Comparison of ENCODE assay signal across 14 cellular contexts in genomic region chr4:152081024-152081423, GRCh38.
A peak's percentile ranks its signal among the peaks of the same experiment; 100 is the strongest.
DNase-seq lines count a peak whose midpoint lies in the region; ATAC-seq and TF ChIP-seq lines count a peak whose summit lies in the region.
"Had no signal": no experiment of that assay in that cellular context is flagged by ENCODE, and none has a peak within 500 bp of the region (broad histone marks: within the 10 kb centered on the region; RNA-seq: fewer than 3 reads in every experiment).

No MANE protein-coding gene starts in this region.

- peaks cover 58% of the 10 kb centered on the region for H3K4me1 Mint-ChIP-seq in activated T-cell treated with anti-CD3 and anti-CD28 coated beads, Interleukin-2, amount 50 U/mL, for 24 hours (ENCODE audit: low read depth)
- H3K4me1 Mint-ChIP-seq in naive thymus-derived CD4-positive, alpha-beta T cell: peaks cover 42 to 98% (median 91%) of the 10 kb centered on the region in 7 donors
- H3K4me1 Mint-ChIP-seq in chondrocyte (ENCODE audit: low read depth): no peaks in the 10 kb centered on the region
- H3K4me1 Mint-ChIP-seq: brain had no signal

- H3K4me3 ChIP-seq in naive thymus-derived CD4-positive, alpha-beta T cell (ENCODE audit: low read length): no peak overlapping the region
- no peak overlapping the region for H3K4me3 ChIP-seq in esophagus muscularis mucosa
- H3K4me3 ChIP-seq: K562, tibial artery had no signal

- no peak overlapping the region for H3K4me3 Mint-ChIP-seq in activated T-cell treated with anti-CD3 and anti-CD28 coated beads, Interleukin-2, amount 50 U/mL, for 24 hours
- H3K4me3 Mint-ChIP-seq in naive thymus-derived CD4-positive, alpha-beta T cell: peak overlapping the region in 4 of 10 donors; percentile 3 to 78 (median 26)
- H3K4me3 Mint-ChIP-seq in chondrocyte (ENCODE audit: unreplicated experiment): no peak overlapping the region
- H3K4me3 Mint-ChIP-seq: brain had no signal

- no peak for TF ChIP-seq POLR2A in esophagus muscularis mucosa (IDR thresholded peaks at IDR 0.05; ENCODE audit: low read depth)

- no peaks in the 10 kb centered on the region for H3K36me3 ChIP-seq in naive thymus-derived CD4-positive, alpha-beta T cell (ENCODE audit: control insufficient read depth in 2 of 3, insufficient read depth in 3 of 3, low read length in 3 of 3)
- no peaks in the 10 kb centered on the region for H3K36me3 ChIP-seq in esophagus muscularis mucosa
- H3K36me3 ChIP-seq: tibial artery had no signal

- 81% methylated on average over 5 of the region's 5 CpGs for WGBS in esophagus muscularis mucosa

- H3K27me3 ChIP-seq in naive thymus-derived CD4-positive, alpha-beta T cell (ENCODE audit: control insufficient read depth in 2 of 2, insufficient read depth in 2 of 2, low read length in 2 of 2): no peaks in the 10 kb centered on the region
- H3K27me3 ChIP-seq in esophagus muscularis mucosa: no peaks in the 10 kb centered on the region
- H3K27me3 ChIP-seq: tibial artery had no signal

- no peak for DNase-seq in activated T-cell treated with anti-CD3 and anti-CD28 coated beads, Interleukin-2, amount 50 U/mL, for 24 hours
- DNase-seq in activated T-cell treated with anti-CD3 and anti-CD28 coated beads, Interleukin-2, amount 50 U/mL, for 48 hours: no peak
- DNase-seq in naive thymus-derived CD4-positive, alpha-beta T cell: no peak
- no peak for DNase-seq in esophagus muscularis mucosa (ENCODE audit: extremely low spot score)
- DNase-seq in chondrocyte (ENCODE audit: low spot score): no peak
- DNase-seq: activated CD4-positive, alpha-beta T cell treated with anti-CD3 and anti-CD28 coated beads, Interleukin-2, amount 10 ng/mL, durations not matched to agents 24 days and 14 days; left ventricle myocardium superior; NCI-H510A treated with DMSO at 0.1 percent for 48 hours; tibial artery had no signal

- H3K9me3 ChIP-seq in naive thymus-derived CD4-positive, alpha-beta T cell (ENCODE audit: control insufficient read depth in 2 of 3, low read length in 3 of 3): no peaks in the 10 kb centered on the region
- H3K9me3 ChIP-seq in esophagus muscularis mucosa: no peaks in the 10 kb centered on the region
- H3K9me3 ChIP-seq: tibial artery had no signal

- no peaks in the 10 kb centered on the region for H3K36me3 Mint-ChIP-seq in activated T-cell treated with anti-CD3 and anti-CD28 coated beads, Interleukin-2, amount 50 U/mL, for 24 hours (ENCODE audit: low read depth)
- peaks cover 0 to 33% (median 0%) of the 10 kb centered on the region in 5 donors for H3K36me3 Mint-ChIP-seq in naive thymus-derived CD4-positive, alpha-beta T cell
- H3K36me3 Mint-ChIP-seq in chondrocyte (ENCODE audit: low read depth): no peaks in the 10 kb centered on the region
- H3K36me3 Mint-ChIP-seq: brain had no signal

- CTCF ChIA-PET in naive thymus-derived CD4-positive, alpha-beta T cell (lab: Charles Lee): no interaction called here

- POLR2A ChIA-PET in naive thymus-derived CD4-positive, alpha-beta T cell (lab: Charles Lee): interaction anchor here (1.0 to 3.9 kb wide), 5 partner anchors 9 to 20 kb away, joined by 3 to 22 read pairs (median 15); no protein-coding TSS in a partner anchor

- ATAC-seq in GM19467 (IDR thresholded peaks at IDR 0.05; ENCODE audit: unreplicated experiment) (peak; percentile 77), HG03354 (IDR thresholded peaks at IDR 0.05; ENCODE audit: poor library complexity, severe bottlenecking, unreplicated experiment) (peak; percentile 83), HG03571 (IDR thresholded peaks at IDR 0.05; ENCODE audit: unreplicated experiment) (no peak)
- no peak for ATAC-seq in naive thymus-derived CD4-positive, alpha-beta T cell
- ATAC-seq: K562, left ventricle myocardium superior had no signal

- peak overlapping the region; percentile 58 for H3K27ac ChIP-seq in naive thymus-derived CD4-positive, alpha-beta T cell (ENCODE audit: low read depth, low read length)
- no peak overlapping the region for H3K27ac ChIP-seq in esophagus muscularis mucosa (replicated peaks in 1 of 4)
- H3K27ac ChIP-seq: tibial artery had no signal

- peaks cover 23 to 34% of the 10 kb centered on the region in 2 donors for H3K4me1 ChIP-seq in naive thymus-derived CD4-positive, alpha-beta T cell (ENCODE audit: control insufficient read depth in 2 of 2, insufficient read depth in 2 of 2, low read length in 2 of 2)
- H3K4me1 ChIP-seq in esophagus muscularis mucosa: no peaks in the 10 kb centered on the region
- H3K4me1 ChIP-seq: tibial artery had no signal

- TF ChIP-seq CTCF in esophagus muscularis mucosa (IDR thresholded peaks at IDR 0.05) (no peak), chondrocyte (IDR thresholded peaks at IDR 0.05) (no peak)

- H3K27ac Mint-ChIP-seq in activated T-cell treated with anti-CD3 and anti-CD28 coated beads, Interleukin-2, amount 50 U/mL, for 24 hours: peak overlapping the region; percentile 13
- peak overlapping the region; percentile 50 to 97 (median 91) for H3K27ac Mint-ChIP-seq in naive thymus-derived CD4-positive, alpha-beta T cell
- no peak overlapping the region for H3K27ac Mint-ChIP-seq in chondrocyte (ENCODE audit: unreplicated experiment)
- H3K27ac Mint-ChIP-seq: activated CD4-positive, alpha-beta T cell treated with anti-CD3 and anti-CD28 coated beads, Interleukin-2, amount 10 ng/mL, durations not matched to agents 24 days and 14 days; brain had no signal

- TF ChIP-seq EP300 in esophagus muscularis mucosa (IDR thresholded peaks at IDR 0.05): no peak

- intact Hi-C loops in naive thymus-derived CD4-positive, alpha-beta T cell (cut with micrococcal nuclease): no loop called here
- intact Hi-C loops in esophagus muscularis mucosa (cut with DNase I): no loop called here

- no peaks in the 10 kb centered on the region for H3K9me3 Mint-ChIP-seq in activated T-cell treated with anti-CD3 and anti-CD28 coated beads, Interleukin-2, amount 50 U/mL, for 24 hours
- H3K9me3 Mint-ChIP-seq in naive thymus-derived CD4-positive, alpha-beta T cell: peaks cover 0 to 8% (median 0%) of the 10 kb centered on the region in 11 donors
- peaks cover 7% of the 10 kb centered on the region for H3K9me3 Mint-ChIP-seq in chondrocyte (ENCODE audit: low read depth)

- H3K27me3 Mint-ChIP-seq in activated T-cell treated with anti-CD3 and anti-CD28 coated beads, Interleukin-2, amount 50 U/mL, for 24 hours: no peaks in the 10 kb centered on the region
- no peaks in the 10 kb centered on the region for H3K27me3 Mint-ChIP-seq in naive thymus-derived CD4-positive, alpha-beta T cell
- peaks cover 17% of the 10 kb centered on the region for H3K27me3 Mint-ChIP-seq in chondrocyte (ENCODE audit: low read depth)
- H3K27me3 Mint-ChIP-seq: activated CD4-positive, alpha-beta T cell treated with anti-CD3 and anti-CD28 coated beads, Interleukin-2, amount 10 ng/mL, durations not matched to agents 24 days and 14 days had no signal

Comparison
In these comparisons a context has a peak if more than half of its experiments do, and no peak if none do; other contexts are left out.
1. ATAC-seq: peak in GM19467 (single experiment) and HG03354 (single experiment); none in naive thymus-derived CD4-positive, alpha-beta T cell (single experiment) and HG03571 (single experiment).